In the genomic region with DNA sequence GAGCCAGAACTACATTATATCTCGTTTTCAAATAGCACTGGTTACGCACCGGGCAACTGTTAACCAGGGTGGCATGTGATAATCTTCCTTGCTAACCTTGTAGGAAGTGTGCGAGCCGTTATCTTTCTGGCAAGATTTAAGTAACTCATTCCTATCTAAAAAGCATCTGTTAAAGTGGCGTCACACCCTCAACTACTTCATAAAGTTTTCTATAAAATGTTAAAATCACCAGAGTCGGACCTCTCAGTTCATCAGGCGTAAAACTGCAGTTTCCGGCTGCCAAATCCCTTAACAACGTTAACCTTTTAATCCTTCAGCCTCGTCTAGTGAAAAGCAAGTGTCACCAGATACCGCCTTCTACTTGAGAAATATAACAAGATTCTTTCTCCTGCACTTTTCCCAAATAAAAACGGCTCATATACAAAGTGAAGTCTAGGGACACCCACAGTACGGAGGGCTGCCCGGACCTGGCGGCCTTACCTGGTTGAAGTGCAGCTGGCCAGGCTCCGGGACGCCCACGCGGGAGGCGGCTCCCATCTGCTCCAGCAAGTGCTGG, we compare ENCODE assay signal across 8 cellular contexts. TPM values are rescaled to one million over a fixed set of nuclear protein-coding genes. Genes with fewer than 3 reads are reported as not detected.
DNase-seq lines count a peak whose midpoint lies in the region; FAIRE-seq and TF ChIP-seq lines count a peak whose summit lies in the region.

No MANE protein-coding gene starts in this region.

- 0 out of 2 replicates have a peak, but pooled peaks cover 7% of the 10 kb centered on the region for H3F3A ChIP-seq in GM23248 (ENCODE audit: insufficient read depth)

- intact Hi-C loops in left ventricle myocardium inferior (cut with micrococcal nuclease): no loop called here

- TF ChIP-seq POLR2A in GM12891 (IDR thresholded peaks at IDR 0.05; ENCODE audit: low read depth, low read length): no peak

- peak overlapping the region; percentile 68 for H3K9ac ChIP-seq in GM23248
- H3K9ac ChIP-seq in Karpas-422 (ENCODE audit: low read length): peak overlapping the region; percentile 92

- H3K36me3 ChIP-seq in GM23248 (ENCODE audit: low read depth): no peaks in the 10 kb centered on the region
- peaks cover 14% of the 10 kb centered on the region for H3K36me3 ChIP-seq in Karpas-422 (ENCODE audit: insufficient read depth, low read length)
- H3K36me3 ChIP-seq in left ventricle myocardium inferior: no peaks in the 10 kb centered on the region
- H3K36me3 ChIP-seq in small intestine (ENCODE audit: control insufficient read depth in 2 of 2, insufficient read depth in 2 of 2, low read length in 2 of 2): no peaks in the 10 kb centered on the region

- no peaks in the 10 kb centered on the region for H3K9me3 ChIP-seq in GM23248 (ENCODE audit: low read depth)
- no peaks in the 10 kb centered on the region for H3K9me3 ChIP-seq in Karpas-422 (ENCODE audit: low read length)
- no peaks in the 10 kb centered on the region for H3K9me3 ChIP-seq in left ventricle myocardium inferior (replicated peaks)
- H3K9me3 ChIP-seq in small intestine (ENCODE audit: control insufficient read depth, low read depth): no peaks in the 10 kb centered on the region

- peak overlapping the region; percentile 99 for H2AFZ ChIP-seq in GM23248
- no peak overlapping the region for H2AFZ ChIP-seq in Karpas-422 (ENCODE audit: low read length)

- peak overlapping the region; percentile 86 for H3K4me3 ChIP-seq in GM23248
- H3K4me3 ChIP-seq in Karpas-422 (ENCODE audit: low read length): peak overlapping the region; percentile 71
- H3K4me3 ChIP-seq in left ventricle myocardium inferior: peak overlapping the region; percentile 75
- H3K4me3 ChIP-seq in small intestine (ENCODE audit: low read depth in 1 of 2, low read length in 2 of 2): peak overlapping the region; percentile 55 to 79

- TF ChIP-seq CTCF in left ventricle myocardium inferior (IDR thresholded peaks at IDR 0.05; ENCODE audit: borderline replicate concordance): no peak

- H3K27ac ChIP-seq in GM23248: no peak overlapping the region
- H3K27ac ChIP-seq in Karpas-422 (ENCODE audit: low read length): peak overlapping the region; percentile 94
- peak overlapping the region; percentile 63 for H3K27ac ChIP-seq in left ventricle myocardium inferior (replicated peaks)
- H3K27ac ChIP-seq in small intestine (ENCODE audit: low read depth in 1 of 2, low read length in 1 of 2): peak overlapping the region; percentile 55 to 92

- no peaks in the 10 kb centered on the region for H3K27me3 ChIP-seq in GM23248 (replicated peaks; ENCODE audit: insufficient read depth)
- H3K27me3 ChIP-seq in Karpas-422 (ENCODE audit: low read length): no peaks in the 10 kb centered on the region
- no peaks in the 10 kb centered on the region for H3K27me3 ChIP-seq in left ventricle myocardium inferior (ENCODE audit: low read depth)
- H3K27me3 ChIP-seq in small intestine (ENCODE audit: control insufficient read depth in 2 of 2, insufficient read depth in 2 of 2, low read length in 2 of 2): no peaks in the 10 kb centered on the region

- H3K9me2 ChIP-seq in GM23248 (ENCODE audit: insufficient read depth) (no peaks in the 10 kb centered on the region), Karpas-422 (replicated peaks; ENCODE audit: insufficient read depth, low read length) (no peaks in the 10 kb centered on the region)

- WGBS in GM23248 (ENCODE audit: low coverage in 1 of 2, low lambda C conversion rate in 2 of 2, missing lambda C conversion rate in 2 of 2), 2 experiments: 9% methylated on average over 21 of the region's 21 CpGs
- 1 to 6% (median 1%) methylated on average over 21 of the region's 21 CpGs for WGBS in small intestine, 3 donors

- FAIRE-seq in small intestine (lab: Jason Lieb, UNC) (no peak), GM12891 (lab: Jason Lieb, UNC) (no peak)

- H3K4me2 ChIP-seq in GM23248 (ENCODE audit: unreplicated experiment): peak overlapping the region; percentile 99
- peak overlapping the region; percentile 97 for H3K4me2 ChIP-seq in Karpas-422 (ENCODE audit: low read depth, low read length, poor library complexity, severe bottlenecking)

- H4K20me1 ChIP-seq in GM23248 (ENCODE audit: insufficient read depth): no peaks in the 10 kb centered on the region
- H4K20me1 ChIP-seq in Karpas-422 (ENCODE audit: insufficient read depth, low read depth, low read length): peaks cover 33% of the 10 kb centered on the region

- DNase-seq in G401 (ENCODE audit: low spot score): peak; percentile 79
- DNase-seq in GM23248: no peak
- peak; percentile 75 for DNase-seq in Karpas-422
- peak; percentile 24 to 25 for DNase-seq in activated T-cell treated with anti-CD3 and anti-CD28 coated beads, Interleukin-2, amount 50 U/mL, for 48 hours
- DNase-seq in left ventricle myocardium inferior: no peak
- no peak for DNase-seq in small intestine
- DNase-seq in DMS79 treated with DMSO at 0.1 percent for 48 hours (lab: John Stamatoyannopoulos, UW): no peak
- no peak for DNase-seq in GM12891 (ENCODE audit: insufficient read length, low spot score)

- in situ Hi-C loops in G401 (cut with HindIII; ENCODE audit: low sequenced_read_pairs) (no loop called here), GM23248 (cut with MboI) (no loop called here)

- H3K4me1 ChIP-seq in GM23248 (ENCODE audit: insufficient read depth) (no peaks in the 10 kb centered on the region), Karpas-422 (ENCODE audit: low read length) (peaks cover 54% of the 10 kb centered on the region), left ventricle myocardium inferior (peaks cover 26% of the 10 kb centered on the region), small intestine (ENCODE audit: control insufficient read depth in 2 of 2, insufficient read depth in 1 of 2, low read depth in 1 of 2, low read length in 1 of 2) (peaks cover 0 to 2% of the 10 kb centered on the region in 2 donors)

- H3K79me2 ChIP-seq in GM23248 (ENCODE audit: insufficient read depth) (no peaks in the 10 kb centered on the region), Karpas-422 (ENCODE audit: low read length) (peaks cover 57% of the 10 kb centered on the region)

TF ChIP-seq in GM12891, 5 proteins besides CTCF, POLR2A, EP300 and RAD21:
- TF ChIP-seq SPI1 (IDR thresholded peaks at IDR 0.05; ENCODE audit: low read depth, low read length) (no peak), PAX5 (IDR thresholded peaks at IDR 0.05; ENCODE audit: insufficient read depth, low read length, severe bottlenecking) (no peak), TAF1 (IDR thresholded peaks at IDR 0.05; ENCODE audit: low read depth, low read length) (no peak), POU2F2 (IDR thresholded peaks at IDR 0.05; ENCODE audit: low read depth, low read length) (no peak)

RNA-seq across cellular contexts. Expression of gene SLC39A8, which starts 1.2 kb away (rescaled TPM):
- total RNA-seq in G401 (2014; rRNA removed; shearing (Covaris generic)): 6.7 and 11.1 TPM in 2 replicates
- total RNA-seq in GM23248 (2014; rRNA removed; shearing (Covaris generic)): 3.2 and 3.7 TPM in 2 replicates
- polyA plus RNA-seq in GM23248 (2016; fragmentation: Nextera tagmentation; extraction: Ambion mirVana): 2.2 and 2.9 TPM in 2 replicates
- 201 and 340 TPM in 2 replicates for total RNA-seq in Karpas-422 (2014; rRNA removed; shearing (Covaris generic); ENCODE audit: low replicate concordance)
- 3.5 TPM for total RNA-seq in left ventricle myocardium inferior
- 1 to 10 TPM; 2.5 to 9.5 (median 3.0) TPM for polyA plus RNA-seq in small intestine
- polyA plus RNA-seq in GM12891 (2012; ENCODE audit: low read depth, missing spikeins): 19.8 TPM

Comparison
In these comparisons a context has a peak if more than half of its experiments do, and no peak if none do; other contexts are left out.
1. DNase-seq: peak in G401 (single experiment), Karpas-422 (single experiment) and activated T-cell treated with anti-CD3 and anti-CD28 coated beads, Interleukin-2, amount 50 U/mL, for 48 hours (2 of 2); none in GM23248 (single experiment), left ventricle myocardium inferior (single experiment), small intestine (single experiment), DMS79 treated with DMSO at 0.1 percent for 48 hours (single experiment) and GM12891 (single experiment).
2. RNA of gene SLC39A8, which starts 1.2 kb away (total RNA-seq): 201 to 340 TPM in Karpas-422; 6.7 to 11.1 TPM in G401, 3.2 to 3.7 TPM in GM23248 and 3.5 TPM in left ventricle myocardium inferior (single experiment); every median in the first group is over 10 times any median in the second.
3. Peak in every context shown above with its lines, with median percentiles within 50 percentile points of each other: H3K4me3 ChIP-seq.